ENCODE assay signal across 14 cellular contexts in the genomic region with DNA sequence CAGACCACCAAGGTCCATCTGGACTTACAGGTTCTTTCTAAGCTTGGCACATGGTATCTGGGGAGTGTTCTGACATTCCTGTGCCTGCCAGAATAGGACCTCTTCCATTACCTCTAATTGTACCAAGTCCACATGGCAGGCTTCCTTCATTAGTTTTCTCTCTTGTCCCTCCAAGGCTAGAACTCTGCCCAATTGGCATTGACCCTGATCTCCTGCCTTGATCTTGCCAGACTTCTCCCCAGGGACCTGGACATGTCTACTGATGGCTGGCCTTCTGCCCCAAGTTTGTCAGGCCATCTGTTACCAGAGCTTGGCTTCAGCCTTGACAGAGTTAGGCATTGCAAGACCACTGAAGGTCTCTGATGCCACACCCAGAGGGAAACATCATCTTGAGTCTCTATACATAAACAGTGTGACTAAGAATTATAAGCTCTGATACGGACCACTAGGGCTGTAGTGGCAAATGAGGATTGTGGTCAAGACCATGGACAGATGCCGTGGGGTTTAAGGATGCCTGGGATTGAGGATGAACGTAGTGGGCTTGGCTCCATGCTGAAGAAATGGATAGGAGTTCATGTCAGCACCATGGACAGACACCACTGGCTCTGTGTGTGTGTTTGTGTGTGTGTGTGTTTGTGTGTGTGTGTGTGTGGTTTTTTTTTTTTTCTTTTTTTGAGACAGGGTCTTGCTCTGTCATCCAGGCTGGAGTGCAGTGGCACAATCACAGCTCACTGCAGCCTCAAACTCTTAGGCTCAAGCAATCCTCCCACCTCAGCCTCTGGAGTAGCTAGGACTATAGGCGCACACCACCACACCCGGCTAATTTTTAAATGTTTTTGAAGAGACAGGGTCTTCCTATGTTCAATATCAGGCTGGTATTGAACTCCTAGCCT. TPM values are rescaled to one million over a fixed set of nuclear protein-coding genes. Genes with fewer than 3 reads are reported as not detected.
DNase-seq lines count a peak whose midpoint lies in the region; ATAC-seq and TF ChIP-seq lines count a peak whose summit lies in the region.
"Had no signal": no experiment of that assay in that cellular context is flagged by ENCODE, and none has a peak within 500 bp of the region (broad histone marks: within the 10 kb centered on the region; RNA-seq: fewer than 3 reads in every experiment).

No MANE protein-coding gene starts in this region.

- H3F3A ChIP-seq in smooth muscle cell (ENCODE audit: low read depth): no peaks in the 10 kb centered on the region

- no peak overlapping the region for H3K4me2 ChIP-seq in smooth muscle cell

- POLR2A ChIA-PET in CD4-positive, alpha-beta T cell (lab: Charles Lee): no interaction called here

- H3K4me3 Mint-ChIP-seq in CD4-positive, alpha-beta T cell: no peak overlapping the region
- H3K4me3 Mint-ChIP-seq: nephron had no signal

- no peaks in the 10 kb centered on the region for H3K9me3 ChIP-seq in CD4-positive, alpha-beta T cell (ENCODE audit: control insufficient read depth, low read length)
- H3K9me3 ChIP-seq in smooth muscle cell (replicated peaks; ENCODE audit: low read depth): no peaks in the 10 kb centered on the region
- H3K9me3 ChIP-seq: tibial artery had no signal

- no peak overlapping the region for H2AFZ ChIP-seq in smooth muscle cell (ENCODE audit: low read depth)

- H3K27me3 ChIP-seq in CD4-positive, alpha-beta T cell (ENCODE audit: control insufficient read depth, insufficient read depth, low read length): no peaks in the 10 kb centered on the region
- H3K27me3 ChIP-seq in smooth muscle cell (ENCODE audit: low read depth): peaks cover 5% of the 10 kb centered on the region

- no peak overlapping the region for H3K9ac ChIP-seq in smooth muscle cell (ENCODE audit: low read depth)

- H3K27me3 Mint-ChIP-seq in CD4-positive, alpha-beta T cell: no peaks in the 10 kb centered on the region

- no peaks in the 10 kb centered on the region for H3K4me1 ChIP-seq in smooth muscle cell (ENCODE audit: low read depth)
- H3K4me1 ChIP-seq: tibial artery had no signal

- H3K4me3 ChIP-seq in Jurkat, Clone E6-1 (ENCODE audit: low read length): no peak overlapping the region
- H3K4me3 ChIP-seq in astrocyte of the spinal cord (ENCODE audit: low read depth, low read length): no peak overlapping the region
- no peak overlapping the region for H3K4me3 ChIP-seq in smooth muscle cell
- H3K4me3 ChIP-seq: tibial artery had no signal

- ATAC-seq in CD4-positive, alpha-beta T cell (ENCODE audit: poor library complexity): no peak

- no peaks in the 10 kb centered on the region for H4K20me1 ChIP-seq in smooth muscle cell (ENCODE audit: low read depth)

- intact Hi-C loops in CD4-positive, alpha-beta T cell (cut with DNase I, micrococcal nuclease): loop anchor here in 1 of 2 experiments (5.0 kb wide), 1 partner anchor 44 kb away; no protein-coding TSS in a partner anchor

- peak; percentile 51 for DNase-seq in Caki2 (ENCODE audit: low read depth)
- peak; percentile 51 for DNase-seq in Jurkat, Clone E6-1 (ENCODE audit: low read depth, low spot score)
- peak; percentile 57 for DNase-seq in astrocyte of the spinal cord (ENCODE audit: low read depth, low spot score)
- peak; percentile 81 for DNase-seq in islet precursor cell
- DNase-seq in CD4-positive, alpha-beta T cell: no peak
- DNase-seq in activated CD8-positive, alpha-beta memory T cell treated with anti-CD3 and anti-CD28 coated beads for 24 hours: no peak
- DNase-seq in smooth muscle cell (lab: John Stamatoyannopoulos, UW; ENCODE audit: unreplicated experiment): no peak
- DNase-seq in activated CD4-positive, alpha-beta T cell treated with anti-CD3 and anti-CD28 coated beads for 4 hours: no peak
- DNase-seq: activated naive CD4-positive, alpha-beta T cell; foreskin melanocyte; NCI-H524 treated with DMSO at 0.1 percent for 48 hours; stimulated activated CD4-positive, alpha-beta T cell treated with anti-CD3 and anti-CD28 coated beads, Interleukin-2, amount 100 ng/mL, for 48 hours had no signal

- no peaks in the 10 kb centered on the region for H3K9me3 Mint-ChIP-seq in CD4-positive, alpha-beta T cell
- H3K9me3 Mint-ChIP-seq: nephron had no signal

- no peak for TF ChIP-seq CTCF in astrocyte of the spinal cord (IDR thresholded peaks at IDR 0.05; ENCODE audit: low read depth, low read length)
- no peak for TF ChIP-seq CTCF in CD4-positive, alpha-beta T cell (IDR thresholded peaks at IDR 0.05)
- TF ChIP-seq CTCF in smooth muscle cell (IDR thresholded peaks at IDR 0.05; ENCODE audit: borderline replicate concordance, insufficient read depth, poor library complexity, severe bottlenecking): no peak

- H3K36me3 Mint-ChIP-seq in CD4-positive, alpha-beta T cell (ENCODE audit: low read depth): no peaks in the 10 kb centered on the region

- H3K36me3 ChIP-seq in smooth muscle cell (ENCODE audit: low read depth): no peaks in the 10 kb centered on the region
- H3K36me3 ChIP-seq: tibial artery had no signal

- H3K27ac ChIP-seq in CD4-positive, alpha-beta T cell (ENCODE audit: low read depth, low read length): no peak overlapping the region
- H3K27ac ChIP-seq in smooth muscle cell (ENCODE audit: low read depth): no peak overlapping the region
- H3K27ac ChIP-seq: tibial artery had no signal

- no peaks in the 10 kb centered on the region for H3K79me2 ChIP-seq in smooth muscle cell (ENCODE audit: low read depth)

- 57% methylated on average over 5 of the region's 5 CpGs for WGBS in smooth muscle cell (ENCODE audit: low lambda C conversion rate)

- CTCF ChIA-PET in CD4-positive, alpha-beta T cell (lab: Charles Lee): no interaction called here

- in situ Hi-C loops in Caki2 (cut with HindIII; ENCODE audit: low pct_unique_long_range_greater_than_20kb, low sequenced_read_pairs): no loop called here
- in situ Hi-C loops in astrocyte of the spinal cord (cut with HindIII; ENCODE audit: low sequenced_read_pairs): no loop called here

- H3K4me1 Mint-ChIP-seq in CD4-positive, alpha-beta T cell (ENCODE audit: low read depth): no peaks in the 10 kb centered on the region
- H3K4me1 Mint-ChIP-seq: nephron had no signal

- no peak overlapping the region for H3K27ac Mint-ChIP-seq in CD4-positive, alpha-beta T cell
- H3K27ac Mint-ChIP-seq: nephron had no signal

RNA-seq across cellular contexts. Expression of a gene that starts 19.5 kb away (rescaled TPM):
- total RNA-seq in Caki2 (2014; rRNA removed; shearing (Covaris generic); ENCODE audit: low replicate concordance): 66.0 and 97.4 TPM in 2 replicates
- 94.9 TPM for polyA plus RNA-seq in Jurkat, Clone E6-1 (2012; ENCODE audit: insufficient read depth, insufficient read length)
- 10 to 100 TPM; 34.0 to 35.3 TPM for total RNA-seq in CD4-positive, alpha-beta T cell
- total RNA-seq in smooth muscle cell: 41.0 and 51.6 TPM in 2 replicates
- polyA plus RNA-seq in smooth muscle cell: 105 and 110 TPM in 2 replicates

RNA-seq across cellular contexts. Expression of a gene that starts 57.9 kb away (rescaled TPM):
- total RNA-seq in Caki2 (2014; rRNA removed; shearing (Covaris generic); ENCODE audit: low replicate concordance): 4.3 and 8.0 TPM in 2 replicates
- 9.7 TPM for polyA plus RNA-seq in Jurkat, Clone E6-1 (2012; ENCODE audit: insufficient read depth, insufficient read length)
- 1 to 10 TPM; 2.9 to 3.8 TPM for total RNA-seq in CD4-positive, alpha-beta T cell
- total RNA-seq in smooth muscle cell: 4.5 and 7.5 TPM in 2 replicates
- polyA plus RNA-seq in smooth muscle cell: 9.4 and 9.7 TPM in 2 replicates

Comparison
In these comparisons a context has a peak if more than half of its experiments do, and no peak if none do; other contexts are left out.
1. DNase-seq: peak in Caki2 (single experiment), Jurkat, Clone E6-1 (single experiment), astrocyte of the spinal cord (single experiment) and islet precursor cell (single experiment); none in CD4-positive, alpha-beta T cell (0 of 10), activated CD8-positive, alpha-beta memory T cell treated with anti-CD3 and anti-CD28 coated beads for 24 hours (single experiment), smooth muscle cell (single experiment) and activated CD4-positive, alpha-beta T cell treated with anti-CD3 and anti-CD28 coated beads for 4 hours (0 of 2).